ENCODE assay signal across 15 cellular contexts in the genomic region with DNA sequence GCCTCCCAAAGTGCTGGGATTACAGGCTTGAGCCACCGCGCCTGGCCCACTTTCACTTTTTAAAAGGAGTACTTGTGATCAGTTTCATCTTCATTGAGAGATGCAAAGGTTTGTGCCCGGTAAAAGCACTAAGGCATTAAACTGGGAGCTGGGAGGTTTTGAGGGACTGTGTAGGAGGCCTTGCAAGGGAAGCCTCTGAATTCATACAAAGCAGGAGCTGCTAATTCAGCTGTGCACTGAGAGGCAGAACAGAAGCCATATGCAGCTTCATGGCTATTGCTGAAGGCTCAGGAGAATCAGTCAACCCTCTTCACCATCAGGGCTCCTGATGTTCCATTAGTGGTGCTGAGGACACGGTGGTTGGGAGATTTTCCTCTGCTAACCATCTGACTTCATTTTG.
DNase-seq lines count a peak whose midpoint lies in the region; ATAC-seq, FAIRE-seq and TF ChIP-seq lines count a peak whose summit lies in the region.
"Had no signal": no experiment of that assay in that cellular context is flagged by ENCODE, and none has a peak within 500 bp of the region (broad histone marks: within the 10 kb centered on the region; RNA-seq: fewer than 3 reads in every experiment).

No MANE protein-coding gene starts in this region.

- DNase-seq in right lobe of liver (no peak), HepG2 (ENCODE audit: low spot score) (no peak), bronchial epithelial cell (ENCODE audit: low read depth) (no peak), tibial nerve (ENCODE audit: low spot score in 2 of 2) (no peak), cerebellar cortex (ENCODE audit: low spot score) (no peak), Peyer's patch (no peak)
- no peak for DNase-seq in effector CD4-positive, alpha-beta T cell
- DNase-seq: AML-193; CD4-positive, CD25-positive, alpha-beta regulatory T cell; DMS53; H7 had no signal

- H2AFZ ChIP-seq in HepG2 (ENCODE audit: low read length) (no peak overlapping the region), neural cell (ENCODE audit: low read depth, low read length) (no peak overlapping the region)

- POLR2A ChIA-PET in HepG2 (lab: Yijun Ruan, JAX), result no interaction called here

- H3F3A ChIP-seq in neural cell (ENCODE audit: insufficient read depth, low read length, poor library complexity, severe bottlenecking), result no peaks in the 10 kb centered on the region

- H3K79me2 ChIP-seq in HepG2 (ENCODE audit: insufficient read depth, low read length), result no peaks in the 10 kb centered on the region
- no peaks in the 10 kb centered on the region for H3K79me2 ChIP-seq in neural cell (replicated peaks; ENCODE audit: insufficient read depth, low read length)

- BruUV-seq in HepG2 (replicated peaks; lab: Mats Ljungman, UMichigan), result no TSS peak

- TF ChIP-seq POLR2A in right lobe of liver (IDR thresholded peaks at IDR 0.05), result no peak
- TF ChIP-seq POLR2A in HepG2 (IDR thresholded peaks at IDR 0.05; ENCODE audit: insufficient read depth in 1 of 2, low read depth in 2 of 2, low read length in 2 of 2), result no peak
- TF ChIP-seq POLR2A in tibial nerve (IDR thresholded peaks at IDR 0.05), result no peak
- no peak for TF ChIP-seq POLR2A in Peyer's patch (IDR thresholded peaks at IDR 0.05)

- H3K4me2 ChIP-seq in HepG2 (ENCODE audit: low read depth, low read length), result no peak overlapping the region
- peak overlapping the region; percentile 4 for H3K4me2 ChIP-seq in neural cell (ENCODE audit: low read length)
- H3K4me2 ChIP-seq: BLaER1 treated with 17β-estradiol and CSF1 and Interleukin-3, amounts not matched to agents 10 nM and 100 nM had no signal

- H3K36me3 ChIP-seq in right lobe of liver, result no peaks in the 10 kb centered on the region
- H3K36me3 ChIP-seq in HepG2 (replicated peaks in 1 of 2; ENCODE audit: control insufficient read depth in 1 of 2, insufficient read depth in 2 of 2, low read length in 2 of 2), result no peaks in the 10 kb centered on the region
- no peaks in the 10 kb centered on the region for H3K36me3 ChIP-seq in bronchial epithelial cell (ENCODE audit: control insufficient read depth, insufficient read depth, low read length)
- H3K36me3 ChIP-seq in neural cell (ENCODE audit: insufficient read depth, low read length), result no peaks in the 10 kb centered on the region
- H3K36me3 ChIP-seq in tibial nerve, result no peaks in the 10 kb centered on the region
- no peaks in the 10 kb centered on the region for H3K36me3 ChIP-seq in Peyer's patch
- H3K36me3 ChIP-seq: BLaER1 treated with 17β-estradiol and CSF1 and Interleukin-3, amounts not matched to agents 10 nM and 100 nM had no signal

- intact Hi-C loops in right lobe of liver (cut with DNase I) (no loop called here), HepG2 (cut with micrococcal nuclease; ENCODE audit: unreplicated experiment) (no loop called here)

- no peaks in the 10 kb centered on the region for H3K9me2 ChIP-seq in neural cell (ENCODE audit: insufficient read depth, low read length)

- in situ Hi-C loops in HepG2 (cut with HindIII; ENCODE audit: extremely low pct_ligation_motif_present, low pct_unique_long_range_greater_than_20kb), result no loop called here

- peaks cover 0 to 17% (median 0%) of the 10 kb centered on the region in 4 donors for H3K4me1 ChIP-seq in right lobe of liver
- peaks cover 15% of the 10 kb centered on the region; the same call in 1 of the 2 replicates for H3K4me1 ChIP-seq in HepG2 (ENCODE audit: insufficient read depth, low read length)
- no peaks in the 10 kb centered on the region for H3K4me1 ChIP-seq in tibial nerve
- no peaks in the 10 kb centered on the region for H3K4me1 ChIP-seq in Peyer's patch
- H3K4me1 ChIP-seq: BLaER1 treated with 17β-estradiol and CSF1 and Interleukin-3, amounts not matched to agents 10 nM and 100 nM had no signal

- TF ChIP-seq EP300 in HepG2 (IDR thresholded peaks at IDR 0.05; ENCODE audit: low read depth in 2 of 2, low read length in 2 of 2) (no peak), HepG2 (CRISPR knock-in tag; IDR thresholded peaks at IDR 0.05; ENCODE audit: borderline replicate concordance) (no peak), neural cell (conservative IDR thresholded peaks at IDR 0.05; ENCODE audit: poor library complexity, severe bottlenecking) (no peak), tibial nerve (IDR thresholded peaks at IDR 0.05) (no peak)

- H3K27me3 ChIP-seq in right lobe of liver, result no peaks in the 10 kb centered on the region
- no peaks in the 10 kb centered on the region; a peak in 1 of 5 replicates for H3K27me3 ChIP-seq in HepG2 (ENCODE audit: control insufficient read depth in 1 of 2, insufficient read depth in 2 of 2, low read length in 2 of 2)
- peaks cover 2% of the 10 kb centered on the region for H3K27me3 ChIP-seq in bronchial epithelial cell (ENCODE audit: control insufficient read depth, insufficient read depth, low read length)
- H3K27me3 ChIP-seq in neural cell (ENCODE audit: insufficient read depth, low read depth, low read length), result no peaks in the 10 kb centered on the region
- H3K27me3 ChIP-seq in tibial nerve, result no peaks in the 10 kb centered on the region
- no peaks in the 10 kb centered on the region for H3K27me3 ChIP-seq in Peyer's patch
- H3K27me3 ChIP-seq: BLaER1 treated with 17β-estradiol and CSF1 and Interleukin-3, amounts not matched to agents 10 nM and 100 nM had no signal

- ATAC-seq in right lobe of liver (peak in 3 of 4 donors; percentile 6 to 8 (median 7)), HepG2 (no peak; the same call in 2 of the 3 replicates)

- H3K9ac ChIP-seq in HepG2 (ENCODE audit: insufficient read depth, low read depth, low read length) (no peak overlapping the region), neural cell (ENCODE audit: low read length) (no peak overlapping the region)
- H3K9ac ChIP-seq: BLaER1 treated with 17β-estradiol and CSF1 and Interleukin-3, amounts not matched to agents 10 nM and 100 nM had no signal

- H4K20me1 ChIP-seq in HepG2 (ENCODE audit: insufficient read depth, low read length) (no peaks in the 10 kb centered on the region), neural cell (ENCODE audit: insufficient read depth) (no peaks in the 10 kb centered on the region)
- H4K20me1 ChIP-seq: BLaER1 treated with 17β-estradiol and CSF1 and Interleukin-3, amounts not matched to agents 10 nM and 100 nM had no signal

- WGBS in right lobe of liver (ENCODE audit: insufficient coverage, low coverage, low lambda C conversion rate, missing lambda C conversion rate), result 90% methylated on average over 3 of the region's 4 CpGs
- WGBS in HepG2 (ENCODE audit: low lambda C conversion rate), result 90% methylated on average over 3 of the region's 4 CpGs
- 84 to 92% methylated on average over 4 of the region's 4 CpGs for WGBS in tibial nerve, 2 donors

- CTCF ChIA-PET in HepG2 (lab: Yijun Ruan, JAX; ENCODE audit: low intra/inter-chr PET ratio, low total read pairs), result no interaction called here

- TF ChIP-seq RAD21 in HepG2 (CRISPR knock-in tag; IDR thresholded peaks at IDR 0.05) (no peak), neural cell (conservative IDR thresholded peaks at IDR 0.05) (no peak)

- no peak overlapping the region for H3K4me3 ChIP-seq in right lobe of liver
- H3K4me3 ChIP-seq in HepG2 (replicated peaks in 1 of 3; ENCODE audit: insufficient read depth in 1 of 3, low read depth in 2 of 3, low read length in 3 of 3), result no peak overlapping the region
- no peak overlapping the region for H3K4me3 ChIP-seq in bronchial epithelial cell (ENCODE audit: low read depth, low read length)
- H3K4me3 ChIP-seq in neural cell (ENCODE audit: low read length), result peak overlapping the region; percentile 45
- no peak overlapping the region for H3K4me3 ChIP-seq in tibial nerve
- H3K4me3 ChIP-seq in Peyer's patch, result no peak overlapping the region
- H3K4me3 ChIP-seq: BLaER1 treated with 17β-estradiol and CSF1 and Interleukin-3, amounts not matched to agents 10 nM and 100 nM had no signal

- FAIRE-seq in HepG2 (lab: Jason Lieb, UNC) (no peak), bronchial epithelial cell (lab: Jason Lieb, UNC) (peak; percentile 47)
- FAIRE-seq: GM18507 had no signal

- H3K27ac ChIP-seq in right lobe of liver, result peak overlapping the region in 1 of 3 donors; percentile 57
- no peak overlapping the region for H3K27ac ChIP-seq in HepG2 (ENCODE audit: extremely low read length, insufficient read depth, low read length)
- peak overlapping the region; percentile 56 for H3K27ac ChIP-seq in neural cell (ENCODE audit: low read length)
- no peak overlapping the region for H3K27ac ChIP-seq in tibial nerve
- no peak overlapping the region for H3K27ac ChIP-seq in Peyer's patch
- H3K27ac ChIP-seq: 22Rv1; BLaER1 treated with 17β-estradiol and CSF1 and Interleukin-3, amounts not matched to agents 10 nM and 100 nM had no signal

- TF ChIP-seq CTCF in right lobe of liver (IDR thresholded peaks at IDR 0.05), result no peak
- no peak for TF ChIP-seq CTCF in HepG2 (CRISPR knock-in tag; IDR thresholded peaks at IDR 0.05)
- TF ChIP-seq CTCF in bronchial epithelial cell (IDR thresholded peaks at IDR 0.05; ENCODE audit: insufficient read depth, low read length, severe bottlenecking), result no peak
- no peak for TF ChIP-seq CTCF in neural cell (IDR thresholded peaks at IDR 0.05; ENCODE audit: poor library complexity, severe bottlenecking)
- TF ChIP-seq CTCF in tibial nerve (IDR thresholded peaks at IDR 0.05), result no peak
- TF ChIP-seq CTCF in Peyer's patch (IDR thresholded peaks at IDR 0.05), result no peak

- H3K9me3 ChIP-seq in right lobe of liver, result no peaks in the 10 kb centered on the region
- H3K9me3 ChIP-seq in HepG2 (ENCODE audit: low read length), result no peaks in the 10 kb centered on the region
- no peaks in the 10 kb centered on the region for H3K9me3 ChIP-seq in neural cell (ENCODE audit: low read length)
- no peaks in the 10 kb centered on the region for H3K9me3 ChIP-seq in tibial nerve
- no peaks in the 10 kb centered on the region for H3K9me3 ChIP-seq in Peyer's patch
- H3K9me3 ChIP-seq: BLaER1 treated with 17β-estradiol and CSF1 and Interleukin-3, amounts not matched to agents 10 nM and 100 nM had no signal

TF ChIP-seq in HepG2, 621 proteins besides CTCF, POLR2A, EP300 and RAD21 (continues in another document):
- TF ChIP-seq NCOR1 (IDR thresholded peaks at IDR 0.05; ENCODE audit: borderline replicate concordance, low read length), result no peak
- TF ChIP-seq, protein P1, sequence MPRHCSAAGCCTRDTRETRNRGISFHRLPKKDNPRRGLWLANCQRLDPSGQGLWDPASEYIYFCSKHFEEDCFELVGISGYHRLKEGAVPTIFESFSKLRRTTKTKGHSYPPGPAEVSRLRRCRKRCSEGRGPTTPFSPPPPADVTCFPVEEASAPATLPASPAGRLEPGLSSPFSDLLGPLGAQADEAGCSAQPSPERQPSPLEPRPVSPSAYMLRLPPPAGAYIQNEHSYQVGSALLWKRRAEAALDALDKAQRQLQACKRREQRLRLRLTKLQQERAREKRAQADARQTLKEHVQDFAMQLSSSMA (CRISPR knock-in tag; IDR thresholded peaks at IDR 0.05), result no peak

TF ChIP-seq in neural cell, 6 proteins besides CTCF, POLR2A, EP300 and RAD21 (continues in another document):
- TF ChIP-seq TAF1 (IDR thresholded peaks at IDR 0.05; ENCODE audit: low read depth) (no peak), SMC3 (conservative IDR thresholded peaks at IDR 0.05; ENCODE audit: poor library complexity) (no peak), MXI1 (conservative IDR thresholded peaks at IDR 0.05; ENCODE audit: poor library complexity, severe bottlenecking) (no peak), EZH2 (IDR thresholded peaks at IDR 0.05; ENCODE audit: borderline replicate concordance, insufficient read depth, low read length, poor library complexity, severe bottlenecking) (no peak), POLR2AphosphoS5 (IDR thresholded peaks at IDR 0.05) (no peak)
